In the genomic region with DNA sequence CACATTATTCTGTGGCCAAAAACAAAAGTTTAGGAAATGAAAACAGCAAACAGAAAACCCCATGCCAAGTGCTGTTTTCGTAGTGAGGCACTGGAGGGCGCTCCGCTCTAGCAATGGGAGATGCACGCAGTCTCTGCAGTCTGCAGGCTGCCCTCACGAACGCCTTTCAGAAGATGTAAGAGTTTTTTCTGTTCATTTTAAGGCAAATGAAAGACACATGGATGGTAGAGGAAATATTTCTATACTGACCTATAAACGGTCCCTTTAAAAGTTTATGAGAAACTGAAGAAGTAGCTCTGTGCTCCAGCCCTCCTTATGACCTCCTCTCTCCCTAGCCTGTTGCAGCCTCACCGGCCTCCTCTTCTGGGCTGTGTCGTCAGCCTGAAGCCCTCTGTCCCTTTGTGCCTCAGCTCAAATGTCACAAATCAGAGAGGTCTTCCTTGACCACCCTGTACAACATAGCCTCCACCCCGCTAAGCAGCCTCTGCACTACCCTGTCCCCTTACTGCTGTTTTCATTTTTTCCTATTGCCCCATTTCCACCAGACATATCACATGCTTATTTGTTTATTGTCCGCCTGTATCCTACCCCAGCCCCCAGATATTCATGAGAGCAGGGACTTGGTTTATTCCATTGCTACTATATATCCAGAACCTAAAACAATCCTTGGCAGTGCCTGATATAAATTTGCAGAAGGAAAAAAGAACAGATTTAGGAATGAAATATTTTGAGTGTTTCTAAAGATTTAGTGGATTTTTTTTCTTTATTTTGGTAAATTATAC, we compare ENCODE assay signal across 9 cellular contexts.
A peak's percentile ranks its signal among the peaks of the same experiment; 100 is the strongest.
DNase-seq lines count a peak whose midpoint lies in the region; ATAC-seq and TF ChIP-seq lines count a peak whose summit lies in the region.
"Had no signal": no experiment of that assay in that cellular context is flagged by ENCODE, and none has a peak within 500 bp of the region (broad histone marks: within the 10 kb centered on the region; RNA-seq: fewer than 3 reads in every experiment).

No MANE protein-coding gene starts in this region.

- no peak overlapping the region for H3K27ac ChIP-seq in brain microvascular endothelial cell

- H3K27ac Mint-ChIP-seq in effector memory CD8-positive, alpha-beta T cell: peak overlapping the region in 1 of 2 donors; percentile 36

- peaks cover 4% of the 10 kb centered on the region for H3K36me3 Mint-ChIP-seq in effector memory CD8-positive, alpha-beta T cell (ENCODE audit: insufficient read depth)
- H3K36me3 Mint-ChIP-seq: IgD-negative memory B cell had no signal

- DNase-seq in AG10803 (ENCODE audit: low read depth) (peak; percentile 54), NCI-H2081 treated with DMSO at 0.1 percent for 48 hours (lab: John Stamatoyannopoulos, UW) (peak; percentile 30), brain microvascular endothelial cell (peak; percentile 27), kidney tubule cell (ENCODE audit: low spot score) (peak; percentile 37), HPDE6-E6E7 (ENCODE audit: extremely low spot score) (no peak)
- no peak for DNase-seq in effector memory CD8-positive, alpha-beta T cell

- H3K27me3 Mint-ChIP-seq in effector memory CD8-positive, alpha-beta T cell: no peaks in the 10 kb centered on the region
- H3K27me3 Mint-ChIP-seq: IgD-negative memory B cell had no signal

- H3K9me3 Mint-ChIP-seq in effector memory CD8-positive, alpha-beta T cell: no peaks in the 10 kb centered on the region
- H3K9me3 Mint-ChIP-seq: IgD-negative memory B cell had no signal

- no peak overlapping the region for H3K4me3 ChIP-seq in AG10803 (ENCODE audit: low read length)
- no peak overlapping the region for H3K4me3 ChIP-seq in GM12875 (ENCODE audit: low read depth, low read length)
- no peak overlapping the region for H3K4me3 ChIP-seq in brain microvascular endothelial cell (ENCODE audit: low read depth, low read length)

- peaks cover 10 to 13% of the 10 kb centered on the region in 2 donors for H3K4me1 Mint-ChIP-seq in effector memory CD8-positive, alpha-beta T cell (ENCODE audit: low read depth in 2 of 2)

- no peak overlapping the region for H3K4me3 Mint-ChIP-seq in effector memory CD8-positive, alpha-beta T cell
- H3K4me3 Mint-ChIP-seq: IgD-negative memory B cell had no signal

- in situ Hi-C loops in brain microvascular endothelial cell (cut with HindIII; ENCODE audit: low pct_ligation_motif_present, low sequenced_read_pairs): no loop called here

- ATAC-seq in activated CD4-positive, CD25-positive, alpha-beta regulatory T cell treated with anti-CD3 and anti-CD28 coated beads, Interleukin-2, amount 50 U/mL, for 24 hours: no peak
- ATAC-seq in effector memory CD8-positive, alpha-beta T cell (replicated peaks): no peak

- TF ChIP-seq CTCF in AG10803 (conservative IDR thresholded peaks at IDR 0.05; ENCODE audit: low read length) (peak; percentile 88), GM12875 (IDR thresholded peaks at IDR 0.05; ENCODE audit: borderline replicate concordance, insufficient read depth, low read depth, low read length) (peak; percentile 78), brain microvascular endothelial cell (IDR thresholded peaks at IDR 0.05; ENCODE audit: low read depth, low read length, missing control alignments) (peak; percentile 93)

- H3K36me3 ChIP-seq in brain microvascular endothelial cell (replicated peaks): no peaks in the 10 kb centered on the region

- no peaks in the 10 kb centered on the region for H3K27me3 ChIP-seq in brain microvascular endothelial cell (replicated peaks)

Comparison
In these comparisons a context has a peak if more than half of its experiments do, and no peak if none do; other contexts are left out.
1. DNase-seq: peak in AG10803 (single experiment), NCI-H2081 treated with DMSO at 0.1 percent for 48 hours (single experiment), brain microvascular endothelial cell (single experiment) and kidney tubule cell (single experiment); none in HPDE6-E6E7 (single experiment) and effector memory CD8-positive, alpha-beta T cell (0 of 3).
2. Peak in every context shown above with its lines, with median percentiles within 50 percentile points of each other: CTCF ChIP-seq.